Comparison of ENCODE assay signal across 8 cellular contexts in the genomic region with DNA sequence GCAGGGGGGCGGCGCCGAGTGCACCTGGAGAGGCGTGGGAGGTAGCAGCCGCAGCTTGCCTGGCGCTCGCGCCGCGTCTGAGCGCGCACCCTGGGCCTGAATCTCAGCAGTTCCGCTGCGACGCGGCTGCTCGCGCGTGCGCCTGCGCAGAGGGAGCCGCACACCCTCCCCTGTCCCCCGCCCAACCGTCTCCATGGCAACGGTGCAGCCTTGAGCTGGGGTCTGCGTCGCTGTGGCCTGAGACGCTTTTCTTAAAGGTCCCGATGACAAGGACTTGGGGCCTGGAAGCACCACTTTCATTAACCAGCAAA. TPM values are rescaled to one million over a fixed set of nuclear protein-coding genes. Genes with fewer than 3 reads are reported as not detected.
DNase-seq lines count a peak whose midpoint lies in the region; ATAC-seq and TF ChIP-seq lines count a peak whose summit lies in the region.

A gene with protein sequence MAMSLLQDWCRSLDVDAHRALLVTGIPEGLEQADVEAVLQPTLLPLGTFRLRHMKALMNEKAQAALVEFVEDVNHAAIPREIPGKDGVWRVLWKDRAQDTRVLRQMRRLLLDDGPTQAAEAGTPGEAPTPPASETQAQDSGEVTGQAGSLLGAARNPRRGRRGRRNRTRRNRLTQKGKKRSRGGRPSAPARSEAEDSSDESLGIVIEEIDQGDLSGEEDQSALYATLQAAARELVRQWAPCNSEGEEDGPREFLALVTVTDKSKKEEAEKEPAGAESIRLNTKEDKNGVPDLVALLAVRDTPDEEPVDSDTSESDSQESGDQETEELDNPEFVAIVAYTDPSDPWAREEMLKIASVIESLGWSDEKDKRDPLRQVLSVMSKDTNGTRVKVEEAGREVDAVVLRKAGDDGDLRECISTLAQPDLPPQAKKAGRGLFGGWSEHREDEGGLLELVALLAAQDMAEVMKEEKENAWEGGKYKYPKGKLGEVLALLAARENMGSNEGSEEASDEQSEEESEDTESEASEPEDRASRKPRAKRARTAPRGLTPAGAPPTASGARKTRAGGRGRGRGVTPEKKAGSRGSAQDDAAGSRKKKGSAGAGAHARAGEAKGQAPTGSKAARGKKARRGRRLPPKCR (minus strand): TSS at position 79 of the 311 bp plus-strand sequence. CDS start 402 bp downstream, outside the sequence.

- no peaks in the 10 kb centered on the region for H4K20me1 ChIP-seq in smooth muscle cell (ENCODE audit: low read depth)

- H2AFZ ChIP-seq in smooth muscle cell (ENCODE audit: low read depth): peak within 1 kb of the TSS; percentile 85

- DNase-seq in DMS153 treated with DMSO at 0.1 percent for 48 hours (lab: John Stamatoyannopoulos, UW; ENCODE audit: unreplicated experiment) (peak; percentile 78), NCI-H345 treated with DMSO at 0.1 percent for 48 hours (lab: John Stamatoyannopoulos, UW; ENCODE audit: unreplicated experiment) (peak; percentile 43), astrocyte of the hippocampus (ENCODE audit: low read depth, low spot score) (peak; percentile 87), smooth muscle cell (lab: John Stamatoyannopoulos, UW; ENCODE audit: unreplicated experiment) (peak; percentile 21), SW 1271 (lab: John Stamatoyannopoulos, UW) (no peak)

- peak within 1 kb of the TSS; percentile 86 for H3K4me2 ChIP-seq in smooth muscle cell

- H3F3A ChIP-seq in smooth muscle cell (ENCODE audit: low read depth): no peaks in the 10 kb centered on the region

- H3K27me3 ChIP-seq in iPS-18a (ENCODE audit: control insufficient read depth, insufficient read depth, low read length): peaks cover 49% of the 10 kb centered on the region
- no peaks in the 10 kb centered on the region for H3K27me3 ChIP-seq in smooth muscle cell (ENCODE audit: low read depth)

- H3K9ac ChIP-seq in iPS-18a (ENCODE audit: low read length): no peak within 1 kb of the TSS
- no peak within 1 kb of the TSS for H3K9ac ChIP-seq in smooth muscle cell (ENCODE audit: low read depth)

- no peak within 1 kb of the TSS for H3K27ac ChIP-seq in iPS-18a (ENCODE audit: low read length)
- no peak within 1 kb of the TSS for H3K27ac ChIP-seq in smooth muscle cell (ENCODE audit: low read depth)

- H3K4me3 ChIP-seq in iPS-18a (ENCODE audit: low read length): peak within 1 kb of the TSS; percentile 50
- H3K4me3 ChIP-seq in smooth muscle cell: peak within 1 kb of the TSS; percentile 46

- WGBS in smooth muscle cell (ENCODE audit: low lambda C conversion rate): 2% methylated on average over 29 of the region's 29 CpGs

- ATAC-seq in GM19035 (IDR thresholded peaks at IDR 0.05; ENCODE audit: unreplicated experiment) (no peak), HG03108 (IDR thresholded peaks at IDR 0.05; ENCODE audit: unreplicated experiment) (no peak)

- H3K4me1 ChIP-seq in iPS-18a (ENCODE audit: control insufficient read depth, low read depth, low read length): peaks cover 3% of the 10 kb centered on the region
- peaks cover 15% of the 10 kb centered on the region for H3K4me1 ChIP-seq in smooth muscle cell (ENCODE audit: low read depth)

- H3K79me2 ChIP-seq in smooth muscle cell (ENCODE audit: low read depth): no peaks in the 10 kb centered on the region

- no peaks in the 10 kb centered on the region for H3K36me3 ChIP-seq in iPS-18a (ENCODE audit: control insufficient read depth, low read depth, low read length)
- H3K36me3 ChIP-seq in smooth muscle cell (ENCODE audit: low read depth): no peaks in the 10 kb centered on the region

- H3K9me3 ChIP-seq in iPS-18a (ENCODE audit: control insufficient read depth, low read depth, low read length) (no peaks in the 10 kb centered on the region), smooth muscle cell (replicated peaks; ENCODE audit: low read depth) (no peaks in the 10 kb centered on the region)

- TF ChIP-seq CTCF in smooth muscle cell (IDR thresholded peaks at IDR 0.05; ENCODE audit: borderline replicate concordance, insufficient read depth, poor library complexity, severe bottlenecking): no peak

RNA-seq across cellular contexts. Expression of the gene that starts here (rescaled TPM):
- total RNA-seq in smooth muscle cell: 0.49 and 1.0 TPM in 2 replicates
- 1.2 TPM in 2 replicates for polyA plus RNA-seq in smooth muscle cell

Comparison
In these comparisons a context has a peak if more than half of its experiments do, and no peak if none do; other contexts are left out.
1. DNase-seq: peak in DMS153 treated with DMSO at 0.1 percent for 48 hours (single experiment), NCI-H345 treated with DMSO at 0.1 percent for 48 hours (single experiment), astrocyte of the hippocampus (single experiment) and smooth muscle cell (single experiment); none in SW 1271 (0 of 2).